In the genomic region with DNA sequence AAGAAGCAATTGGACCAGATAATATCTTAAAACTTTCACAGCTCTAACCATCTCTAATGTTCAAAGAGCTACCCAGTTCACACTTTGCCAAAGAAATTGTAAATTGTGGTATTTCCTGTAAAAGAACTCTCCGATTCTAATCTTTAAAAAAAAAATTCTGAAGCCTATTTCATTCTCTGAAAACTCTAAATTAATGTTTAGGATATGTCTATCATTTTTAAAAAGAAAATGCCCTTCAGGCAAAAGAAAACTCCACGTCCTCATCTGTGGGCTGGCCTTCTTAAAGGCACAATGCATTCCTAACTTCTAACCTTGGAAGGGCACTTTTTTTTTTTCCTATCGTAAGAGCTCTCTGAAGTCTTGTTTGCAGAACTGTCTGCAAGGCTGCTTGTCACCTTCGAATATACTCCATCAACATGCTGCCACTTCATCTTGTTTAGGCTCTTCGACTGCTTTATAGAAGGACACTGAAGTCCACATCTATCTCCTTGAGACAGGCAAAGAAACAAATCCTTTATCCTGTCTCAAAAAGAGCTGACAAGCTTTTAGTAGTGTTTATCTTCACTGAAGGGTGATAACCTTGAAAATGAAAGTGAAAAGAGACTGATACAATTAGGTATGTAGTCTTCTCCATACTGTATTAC, we compare ENCODE assay signal across 1 cellular context.
TF ChIP-seq lines count a peak whose summit lies in the region.

No MANE protein-coding gene starts in this region.

TF ChIP-seq in H1, 55 proteins besides CTCF, POLR2A, EP300 and RAD21 (continued from another document):
- no peak for TF ChIP-seq GTF2F1 (IDR thresholded peaks at IDR 0.05; ENCODE audit: borderline replicate concordance, low read depth, low read length)
- TF ChIP-seq SUZ12 (IDR thresholded peaks at IDR 0.05; ENCODE audit: low read length), result no peak
- TF ChIP-seq PHF8 (conservative IDR thresholded peaks at IDR 0.05; ENCODE audit: low read depth, low read length), result no peak
- no peak for TF ChIP-seq RNF2 (IDR thresholded peaks at IDR 0.05; ENCODE audit: borderline replicate concordance, low read depth, low read length, missing control alignments, poor library complexity, severe bottlenecking)
- no peak for TF ChIP-seq CBX8 (IDR thresholded peaks at IDR 0.05; ENCODE audit: borderline replicate concordance, low read depth, low read length)
- no peak for TF ChIP-seq RBBP5 (IDR thresholded peaks at IDR 0.05; ENCODE audit: borderline replicate concordance, low read depth, low read length)
- TF ChIP-seq KDM1A (IDR thresholded peaks at IDR 0.05; ENCODE audit: borderline replicate concordance, low read length), result no peak
- no peak for TF ChIP-seq TBP (IDR thresholded peaks at IDR 0.05; ENCODE audit: low read depth, low read length)
- TF ChIP-seq BRCA1 (IDR thresholded peaks at IDR 0.05; ENCODE audit: low read depth, low read length), result no peak
